ENCODE assay signal across 15 cellular contexts in genomic region chr10:93995598-93996271, GRCh38. TPM values are rescaled to one million over a fixed set of nuclear protein-coding genes. Genes with fewer than 3 reads are reported as not detected.
DNase-seq lines count a peak whose midpoint lies in the region; ATAC-seq, FAIRE-seq and TF ChIP-seq lines count a peak whose summit lies in the region.
"Had no signal": no experiment of that assay in that cellular context is flagged by ENCODE, and none has a peak within 500 bp of the region (broad histone marks: within the 10 kb centered on the region; RNA-seq: fewer than 3 reads in every experiment).

No MANE protein-coding gene starts in this region.

- H3K36me3 ChIP-seq in mammary epithelial cell (ENCODE audit: insufficient read depth, low read length) (no peaks in the 10 kb centered on the region), mucosa of descending colon (ENCODE audit: low read depth) (no peaks in the 10 kb centered on the region)

- no TSS peak for BruUV-seq in mammary epithelial cell (replicated peaks; lab: Mats Ljungman, UMichigan)

- FAIRE-seq in HTR-8/SVneo (lab: Jason Lieb, UNC) = peak; percentile 42

- H3K27ac ChIP-seq in mammary epithelial cell (ENCODE audit: insufficient read depth, low read depth, low read length) = no peak overlapping the region
- H3K27ac ChIP-seq: KMS-11 had no signal

- ATAC-seq in mucosa of descending colon (peak; percentile 10), HG02970 (IDR thresholded peaks at IDR 0.05; ENCODE audit: low FRiP score, unreplicated experiment) (no peak), HG03196 (IDR thresholded peaks at IDR 0.05; ENCODE audit: unreplicated experiment) (no peak)

- no peaks in the 10 kb centered on the region for H3K79me2 ChIP-seq in mammary epithelial cell (ENCODE audit: insufficient read depth, low read length)

- WGBS in mammary epithelial cell (ENCODE audit: low coverage, missing lambda C conversion rate) = 87% methylated on average over 10 of the region's 10 CpGs

- no peak overlapping the region for H3K4me2 ChIP-seq in mammary epithelial cell (ENCODE audit: insufficient read depth, low read depth, low read length)
- H3K4me2 ChIP-seq: KMS-11 had no signal

- TF ChIP-seq CTCF in mammary epithelial cell (conservative IDR thresholded peaks at IDR 0.05 in 1 of 2, IDR thresholded peaks at IDR 0.05 in 1 of 2; ENCODE audit: extremely low read depth in 1 of 2, insufficient read depth in 1 of 2, low read depth in 1 of 2, low read length in 2 of 2) = no peak
- TF ChIP-seq CTCF in mucosa of descending colon (IDR thresholded peaks at IDR 0.05) = no peak

- CTCF ChIA-PET in mammary epithelial cell (lab: Charles Lee; ENCODE audit: low non-redundant PET) = no interaction called here

- H3K4me3 ChIP-seq in mammary epithelial cell (replicated peaks in 1 of 3; ENCODE audit: insufficient read depth in 1 of 3, low read depth in 2 of 3, low read length in 3 of 3) = no peak overlapping the region
- no peak overlapping the region for H3K4me3 ChIP-seq in mucosa of descending colon

- H3K9me3 ChIP-seq in mammary epithelial cell (replicated peaks; ENCODE audit: insufficient read depth, low read length) = no peaks in the 10 kb centered on the region
- H3K9me3 ChIP-seq in mucosa of descending colon = no peaks in the 10 kb centered on the region

- intact Hi-C loops in mammary epithelial cell (cut with micrococcal nuclease) = no loop called here
- intact Hi-C loops in mucosa of descending colon (cut with DNase I, micrococcal nuclease) = no loop called here

- H3K4me1 ChIP-seq in mammary epithelial cell (ENCODE audit: insufficient read depth, low read length) (peaks cover 10% of the 10 kb centered on the region), mucosa of descending colon (ENCODE audit: low read depth) (peaks cover 13% of the 10 kb centered on the region)

- H4K20me1 ChIP-seq in mammary epithelial cell (ENCODE audit: insufficient read depth, low read length) = no peaks in the 10 kb centered on the region

- in situ Hi-C loops in ACHN (cut with HindIII; ENCODE audit: low pct_ligation_motif_present, low pct_unique_long_range_greater_than_20kb, low sequenced_read_pairs) = no loop called here
- in situ Hi-C loops in mammary epithelial cell (cut with MboI; ENCODE audit: low sequenced_read_pairs in 2 of 2) = no loop called here

- H3K9ac ChIP-seq in mammary epithelial cell (ENCODE audit: insufficient read depth, low read length) = no peak overlapping the region
- H3K9ac ChIP-seq: KMS-11 had no signal

- H2AFZ ChIP-seq in mammary epithelial cell (ENCODE audit: low read depth, low read length) = no peak overlapping the region

- peaks cover 15% of the 10 kb centered on the region for H3K27me3 ChIP-seq in mammary epithelial cell (ENCODE audit: insufficient read depth, low read length)

- dilution Hi-C loops in mammary epithelial cell (cut with HindIII; ENCODE audit: low sequenced_read_pairs) = no loop called here

- DNase-seq in ACHN (peak; percentile 61), HTR-8/SVneo (ENCODE audit: insufficient read length, low spot score) (no peak), mammary epithelial cell (peak; percentile 64), mucosa of descending colon (peak in 1 of 3 donors; percentile 56), RKO (ENCODE audit: low spot score) (no peak), anterior cingulate cortex (lab: John Stamatoyannopoulos, UW) (no peak)
- DNase-seq: activated B cell treated with CpG ODN at 0.5 μM for 24 hours; activated naive CD4-positive, alpha-beta T cell treated with anti-CD3 and anti-CD28 coated beads, Interleukin-2, amount 50 U/mL, for 16 hours; AML-193; DMS53; NCI-H1694 treated with DMSO at 0.1 percent for 48 hours; NCI-H748 treated with DMSO at 0.1 percent for 48 hours had no signal

RNA-seq across cellular contexts. Expression of gene PLCE1, which starts 2.0 kb away (rescaled TPM):
- total RNA-seq in mammary epithelial cell = 1 to 10 TPM in 1 of 2 donors, not detected in 1; 2.2 TPM
- 0.01 TPM for polyA plus RNA-seq in mammary epithelial cell
- polyA minus RNA-seq in mammary epithelial cell = not detected
- 10 to 100 TPM; 36.1 to 68.9 (median 39.3) TPM for total RNA-seq in mucosa of descending colon
- total RNA-seq: activated B cell treated with CpG ODN at 0.5 μM for 24 hours had no signal

Comparison
In these comparisons a context has a peak if more than half of its experiments do, and no peak if none do; other contexts are left out.
1. DNase-seq: peak in ACHN (single experiment) and mammary epithelial cell (single experiment); none in HTR-8/SVneo (single experiment), RKO (single experiment) and anterior cingulate cortex (0 of 58).
2. RNA of gene PLCE1, which starts 2.0 kb away (total RNA-seq): 36.1 to 68.9 TPM in mucosa of descending colon; 2.2 TPM in mammary epithelial cell; every median in the first group is over 10 times any median in the second.